In genomic region chr14:34722723-34723545, GRCh38 we compare ENCODE assay signal across 8 cellular contexts. TPM values are rescaled to one million over a fixed set of nuclear protein-coding genes. Genes with fewer than 3 reads are reported as not detected.
DNase-seq lines count a peak whose midpoint lies in the region; ATAC-seq, FAIRE-seq and TF ChIP-seq lines count a peak whose summit lies in the region.

No MANE protein-coding gene starts in this region.

- peak overlapping the region; percentile 82 for H2AFZ ChIP-seq in Loucy (ENCODE audit: low read length)

- H3K79me2 ChIP-seq in Loucy (ENCODE audit: insufficient read depth, low read length), result no peaks in the 10 kb centered on the region

- 6 to 10% methylated on average over 10 of the region's 10 CpGs for WGBS in body of pancreas, 2 donors

- no peaks in the 10 kb centered on the region for H3F3A ChIP-seq in Loucy (ENCODE audit: low read depth)

- no peaks in the 10 kb centered on the region for H3K36me3 ChIP-seq in Loucy (ENCODE audit: insufficient read depth, low read length)
- no peaks in the 10 kb centered on the region for H3K36me3 ChIP-seq in body of pancreas (replicated peaks in 1 of 2; ENCODE audit: insufficient read depth in 1 of 2, low read depth in 2 of 2)
- H3K36me3 ChIP-seq in skeletal muscle satellite cell (ENCODE audit: insufficient read depth, low read length), result no peaks in the 10 kb centered on the region

- H3K9me3 ChIP-seq in Loucy (ENCODE audit: insufficient read depth, low read depth, low read length) (no peaks in the 10 kb centered on the region), body of pancreas (no peaks in the 10 kb centered on the region), skeletal muscle satellite cell (replicated peaks; ENCODE audit: low read length) (no peaks in the 10 kb centered on the region)

- intact Hi-C loops in body of pancreas (cut with DNase I), result loop anchor here (5.0 kb wide), 1 partner anchor 51 kb away; no protein-coding TSS in a partner anchor

- peak; percentile 90 for TF ChIP-seq CTCF in Loucy (conservative IDR thresholded peaks at IDR 0.05; ENCODE audit: low read length)
- peak; percentile 66 to 83 (median 79) for TF ChIP-seq CTCF in body of pancreas (IDR thresholded peaks at IDR 0.05)

- no peak overlapping the region for H3K9ac ChIP-seq in Loucy (ENCODE audit: low read depth, low read length, poor library complexity, severe bottlenecking)
- H3K9ac ChIP-seq in skeletal muscle satellite cell (ENCODE audit: low read depth, low read length), result peak overlapping the region; percentile 6

- H3K4me3 ChIP-seq in Loucy (ENCODE audit: low read length, poor library complexity, severe bottlenecking) (no peak overlapping the region), body of pancreas (no peak overlapping the region), skeletal muscle satellite cell (ENCODE audit: low read length) (no peak overlapping the region)

- peak; percentile 62 for DNase-seq in SK-N-DZ (ENCODE audit: low spot score)
- peak; percentile 38 to 55 (median 47) for DNase-seq in body of pancreas
- DNase-seq in iPS DF 19.7 (ENCODE audit: low read depth, low spot score), result peak; percentile 9

- no peaks in the 10 kb centered on the region for H3K4me1 ChIP-seq in Loucy (ENCODE audit: insufficient read depth, low read length, poor library complexity, severe bottlenecking)
- H3K4me1 ChIP-seq in body of pancreas, result no peaks in the 10 kb centered on the region
- H3K4me1 ChIP-seq in skeletal muscle satellite cell (ENCODE audit: control insufficient read depth, insufficient read depth, low read length), result peaks cover 11% of the 10 kb centered on the region

- no peak overlapping the region for H3K27ac ChIP-seq in body of pancreas

- H3K4me2 ChIP-seq in Loucy (ENCODE audit: low read depth, low read length, poor library complexity, severe bottlenecking) (no peak overlapping the region), skeletal muscle satellite cell (ENCODE audit: low read length) (peak overlapping the region; percentile 53)

- FAIRE-seq in G401.6 (lab: Jason Lieb, UNC), result peak; percentile 86

- no peak for TF ChIP-seq POLR2A in body of pancreas (IDR thresholded peaks at IDR 0.05)

- ATAC-seq in body of pancreas, result peak; percentile 50
- no peak for ATAC-seq in GM19467 (IDR thresholded peaks at IDR 0.05; ENCODE audit: unreplicated experiment)
- no peak for ATAC-seq in GM21786 (IDR thresholded peaks at IDR 0.05; ENCODE audit: unreplicated experiment)

- H3K9me2 ChIP-seq in Loucy (replicated peaks; ENCODE audit: low read depth, low read length), result no peaks in the 10 kb centered on the region

- no peaks in the 10 kb centered on the region for H4K20me1 ChIP-seq in Loucy (ENCODE audit: insufficient read depth, low read length, poor library complexity, severe bottlenecking)

- H3K27me3 ChIP-seq in Loucy (ENCODE audit: insufficient read depth, low read length, poor library complexity, severe bottlenecking), result no peaks in the 10 kb centered on the region
- H3K27me3 ChIP-seq in body of pancreas, result no peaks in the 10 kb centered on the region
- no peaks in the 10 kb centered on the region for H3K27me3 ChIP-seq in skeletal muscle satellite cell (ENCODE audit: control insufficient read depth, insufficient read depth, low read length)

RNA-seq across cellular contexts. Expression of gene CFL2, which starts 8.5 kb away (rescaled TPM):
- 28.1 and 36.4 TPM in 2 replicates for polyA plus RNA-seq in SK-N-DZ (2014; cell fraction: cytosol; rRNA removed)
- 22.4 and 28.6 TPM in 2 replicates for polyA plus RNA-seq in SK-N-DZ (2014; cell fraction: nucleus; rRNA removed)
- total RNA-seq in body of pancreas, result 10 to 100 TPM; 10.9 to 32.3 TPM
- 70.3 and 89.2 TPM in 2 replicates for total RNA-seq in skeletal muscle satellite cell (2012; rRNA removed)

Comparison
In these comparisons a context has a peak if more than half of its experiments do, and no peak if none do; other contexts are left out.
1. DNase-seq: peak in every context shown above with its lines; median percentile 62 in SK-N-DZ; 47 in body of pancreas; 9 in iPS DF 19.7.